In the genomic region with DNA sequence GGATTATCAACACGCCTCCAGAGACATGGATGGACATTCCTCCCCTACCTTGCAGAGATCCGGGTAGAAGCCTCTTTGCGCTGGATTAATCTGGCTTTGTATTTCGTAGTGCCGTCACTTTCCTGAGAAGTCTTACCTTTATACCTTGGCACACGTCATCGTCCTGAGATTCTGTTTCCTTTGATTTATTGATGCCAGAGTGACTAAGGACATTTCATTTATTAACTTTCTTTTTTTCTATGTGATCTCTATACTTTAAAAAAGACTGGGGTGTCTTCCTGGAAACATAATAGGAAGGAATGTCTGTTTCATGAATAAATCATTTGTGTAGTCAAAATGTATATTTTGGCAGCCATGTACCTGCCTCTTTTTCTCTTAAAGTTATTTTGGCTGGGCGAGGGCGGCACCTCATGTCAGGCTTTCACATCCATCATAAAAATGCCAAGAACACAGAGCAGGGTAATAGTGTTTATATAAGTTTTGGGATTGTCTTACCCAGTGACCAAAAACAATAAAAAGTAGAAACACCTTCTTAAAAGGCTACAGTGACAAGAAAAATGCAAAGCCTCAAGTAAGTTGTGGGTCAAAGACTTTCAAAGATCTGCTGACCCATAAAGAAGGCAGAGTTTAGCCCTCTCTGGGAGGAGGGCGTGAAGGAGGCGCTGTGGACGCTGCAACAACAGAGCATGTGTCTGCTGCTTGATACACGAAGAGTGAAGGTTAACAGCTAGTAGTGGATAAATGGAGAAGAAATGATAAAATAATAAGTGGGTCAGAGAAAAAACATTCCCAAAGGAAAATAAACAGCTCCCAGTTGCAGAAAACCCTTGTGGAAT, we compare ENCODE assay signal across 1 cellular context.
TF ChIP-seq lines count a peak whose summit lies in the region.

No MANE protein-coding gene starts in this region.

TF ChIP-seq in HEK293, 187 proteins besides CTCF, POLR2A, EP300 and RAD21 (continued from another document):
- TF ChIP-seq, protein P1, sequence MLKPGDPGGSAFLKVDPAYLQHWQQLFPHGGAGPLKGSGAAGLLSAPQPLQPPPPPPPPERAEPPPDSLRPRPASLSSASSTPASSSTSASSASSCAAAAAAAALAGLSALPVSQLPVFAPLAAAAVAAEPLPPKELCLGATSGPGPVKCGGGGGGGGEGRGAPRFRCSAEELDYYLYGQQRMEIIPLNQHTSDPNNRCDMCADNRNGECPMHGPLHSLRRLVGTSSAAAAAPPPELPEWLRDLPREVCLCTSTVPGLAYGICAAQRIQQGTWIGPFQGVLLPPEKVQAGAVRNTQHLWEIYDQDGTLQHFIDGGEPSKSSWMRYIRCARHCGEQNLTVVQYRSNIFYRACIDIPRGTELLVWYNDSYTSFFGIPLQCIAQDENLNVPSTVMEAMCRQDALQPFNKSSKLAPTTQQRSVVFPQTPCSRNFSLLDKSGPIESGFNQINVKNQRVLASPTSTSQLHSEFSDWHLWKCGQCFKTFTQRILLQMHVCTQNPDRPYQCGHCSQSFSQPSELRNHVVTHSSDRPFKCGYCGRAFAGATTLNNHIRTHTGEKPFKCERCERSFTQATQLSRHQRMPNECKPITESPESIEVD (tag by site-specific recombination; IDR thresholded peaks at IDR 0.05): peak; percentile 49
- TF ChIP-seq, protein P2, sequence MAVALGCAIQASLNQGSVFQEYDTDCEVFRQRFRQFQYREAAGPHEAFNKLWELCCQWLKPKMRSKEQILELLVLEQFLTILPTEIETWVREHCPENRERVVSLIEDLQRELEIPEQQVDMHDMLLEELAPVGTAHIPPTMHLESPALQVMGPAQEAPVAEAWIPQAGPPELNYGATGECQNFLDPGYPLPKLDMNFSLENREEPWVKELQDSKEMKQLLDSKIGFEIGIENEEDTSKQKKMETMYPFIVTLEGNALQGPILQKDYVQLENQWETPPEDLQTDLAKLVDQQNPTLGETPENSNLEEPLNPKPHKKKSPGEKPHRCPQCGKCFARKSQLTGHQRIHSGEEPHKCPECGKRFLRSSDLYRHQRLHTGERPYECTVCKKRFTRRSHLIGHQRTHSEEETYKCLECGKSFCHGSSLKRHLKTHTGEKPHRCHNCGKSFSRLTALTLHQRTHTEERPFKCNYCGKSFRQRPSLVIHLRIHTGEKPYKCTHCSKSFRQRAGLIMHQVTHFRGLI (tag by site-specific recombination; IDR thresholded peaks at IDR 0.05): no peak
- no peak for TF ChIP-seq KLF10 (tag by site-specific recombination; IDR thresholded peaks at IDR 0.05)
- TF ChIP-seq, protein P3, sequence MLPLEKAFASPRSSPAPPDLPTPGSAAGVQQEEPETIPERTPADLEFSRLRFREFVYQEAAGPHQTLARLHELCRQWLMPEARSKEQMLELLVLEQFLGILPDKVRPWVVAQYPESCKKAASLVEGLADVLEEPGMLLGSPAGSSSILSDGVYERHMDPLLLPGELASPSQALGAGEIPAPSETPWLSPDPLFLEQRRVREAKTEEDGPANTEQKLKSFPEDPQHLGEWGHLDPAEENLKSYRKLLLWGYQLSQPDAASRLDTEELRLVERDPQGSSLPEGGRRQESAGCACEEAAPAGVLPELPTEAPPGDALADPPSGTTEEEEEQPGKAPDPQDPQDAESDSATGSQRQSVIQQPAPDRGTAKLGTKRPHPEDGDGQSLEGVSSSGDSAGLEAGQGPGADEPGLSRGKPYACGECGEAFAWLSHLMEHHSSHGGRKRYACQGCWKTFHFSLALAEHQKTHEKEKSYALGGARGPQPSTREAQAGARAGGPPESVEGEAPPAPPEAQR (tag by site-specific recombination; IDR thresholded peaks at IDR 0.05): no peak
